ENCODE assay signal across 8 cellular contexts in genomic region chr6:48765352-48765961, GRCh38.
DNase-seq lines count a peak whose midpoint lies in the region; ATAC-seq, FAIRE-seq and TF ChIP-seq lines count a peak whose summit lies in the region.

No MANE protein-coding gene starts in this region.

- no peaks in the 10 kb centered on the region for H3K27me3 ChIP-seq in keratinocyte (ENCODE audit: control insufficient read depth, extremely low read depth, insufficient read depth, low read length)

- H4K20me1 ChIP-seq in keratinocyte (ENCODE audit: control insufficient read depth, extremely low read depth, insufficient read depth, low read length): no peaks in the 10 kb centered on the region

- no peaks in the 10 kb centered on the region for H3K9me1 ChIP-seq in keratinocyte (ENCODE audit: control insufficient read depth, extremely low read depth, insufficient read depth, low read length)

- peak; percentile 90 for FAIRE-seq in keratinocyte (lab: Jason Lieb, UNC)

- no peak overlapping the region for H2AFZ ChIP-seq in keratinocyte (ENCODE audit: control insufficient read depth, low read length)

- in situ Hi-C loops in ACHN (cut with HindIII; ENCODE audit: low pct_ligation_motif_present, low pct_unique_long_range_greater_than_20kb, low sequenced_read_pairs) (no loop called here), astrocyte of the spinal cord (cut with HindIII; ENCODE audit: low sequenced_read_pairs) (no loop called here)

- no peaks in the 10 kb centered on the region for H3K4me1 Mint-ChIP-seq in stimulated activated memory B cell treated with anti-CD40 and anti-IgM and Interleukin-4, amounts not matched to agents 10 μg/mL and 1 μg/mL and 100 μg/mL, for 72 hours

- no peaks in the 10 kb centered on the region for H3K9me3 ChIP-seq in keratinocyte (ENCODE audit: control insufficient read depth, low read depth, low read length)

- peaks cover 21% of the 10 kb centered on the region for H3K4me1 ChIP-seq in keratinocyte (ENCODE audit: control insufficient read depth, extremely low read depth, insufficient read depth, low read length)

- peak overlapping the region; percentile 53 for H3K4me2 ChIP-seq in keratinocyte (ENCODE audit: control insufficient read depth, extremely low read depth, insufficient read depth, low read depth, low read length)

- peak; percentile 64 for DNase-seq in ACHN
- DNase-seq in GM20000 (ENCODE audit: low spot score): peak; percentile 17
- peak; percentile 54 for DNase-seq in NCI-H226
- peak; percentile 78 for DNase-seq in astrocyte of the spinal cord (ENCODE audit: low read depth, low spot score)
- no peak for DNase-seq in keratinocyte (ENCODE audit: low read depth, low spot score)
- DNase-seq in stimulated activated naive CD8-positive, alpha-beta T cell treated with anti-CD3 and anti-CD28 coated beads, Interleukin-15, Interleukin-2, amounts not matched to agents 100 U/mL and 50 U/mL, for 24 hours: no peak

- H3K9ac ChIP-seq in keratinocyte (ENCODE audit: control insufficient read depth, extremely low read depth, insufficient read depth, low read length): peak overlapping the region; percentile 35

- H3K9me3 Mint-ChIP-seq in stimulated activated memory B cell treated with anti-CD40 and anti-IgM and Interleukin-4, amounts not matched to agents 10 μg/mL and 1 μg/mL and 100 μg/mL, for 72 hours: no peaks in the 10 kb centered on the region

- no peak overlapping the region for H3K4me3 Mint-ChIP-seq in stimulated activated memory B cell treated with anti-CD40 and anti-IgM and Interleukin-4, amounts not matched to agents 10 μg/mL and 1 μg/mL and 100 μg/mL, for 72 hours

- TF ChIP-seq CTCF in GM20000 (IDR thresholded peaks at IDR 0.05; ENCODE audit: extremely low read depth, missing control alignments): no peak
- TF ChIP-seq CTCF in astrocyte of the spinal cord (IDR thresholded peaks at IDR 0.05; ENCODE audit: low read depth, low read length): peak; percentile 64
- TF ChIP-seq CTCF in keratinocyte (optimal IDR thresholded peaks at IDR 0.05 in 1 of 3, IDR thresholded peaks at IDR 0.05 in 1 of 3, conservative IDR thresholded peaks at IDR 0.05 in 1 of 3; ENCODE audit: extremely low read depth in 1 of 3, insufficient read depth in 2 of 3, low read length in 3 of 3): peak; percentile 56 to 67 (median 60)

- H3K79me2 ChIP-seq in keratinocyte (ENCODE audit: control insufficient read depth, insufficient read depth, low read length): no peaks in the 10 kb centered on the region

- no peaks in the 10 kb centered on the region for H3K27me3 Mint-ChIP-seq in stimulated activated memory B cell treated with anti-CD40 and anti-IgM and Interleukin-4, amounts not matched to agents 10 μg/mL and 1 μg/mL and 100 μg/mL, for 72 hours

- H3K36me3 Mint-ChIP-seq in stimulated activated memory B cell treated with anti-CD40 and anti-IgM and Interleukin-4, amounts not matched to agents 10 μg/mL and 1 μg/mL and 100 μg/mL, for 72 hours: no peaks in the 10 kb centered on the region

- ATAC-seq in stimulated activated memory B cell treated with anti-CD40 and anti-IgM and Interleukin-4, amounts not matched to agents 10 μg/mL and 1 μg/mL and 100 μg/mL, for 72 hours: no peak
- ATAC-seq in stimulated activated naive CD8-positive, alpha-beta T cell treated with anti-CD3 and anti-CD28 coated beads, Interleukin-15, Interleukin-2, amounts not matched to agents 100 U/mL and 50 U/mL, for 24 hours: no peak
- no peak for ATAC-seq in HG03025 (IDR thresholded peaks at IDR 0.05; ENCODE audit: low FRiP score, unreplicated experiment)

- H3K27ac Mint-ChIP-seq in stimulated activated memory B cell treated with anti-CD40 and anti-IgM and Interleukin-4, amounts not matched to agents 10 μg/mL and 1 μg/mL and 100 μg/mL, for 72 hours: no peak overlapping the region

- no peaks in the 10 kb centered on the region for H3K36me3 ChIP-seq in keratinocyte (ENCODE audit: control insufficient read depth in 2 of 2, extremely low read depth in 1 of 2, insufficient read depth in 2 of 2, low read length in 2 of 2)

- dilution Hi-C loops in keratinocyte (cut with MboI; ENCODE audit: extremely low pct_ligation_motif_present, low sequenced_read_pairs): no loop called here

- peak overlapping the region; percentile 59 for H3K27ac ChIP-seq in keratinocyte (ENCODE audit: control insufficient read depth, insufficient read depth, low read length)

- H3K4me3 ChIP-seq in astrocyte of the spinal cord (ENCODE audit: low read depth, low read length) (no peak overlapping the region), keratinocyte (ENCODE audit: control insufficient read depth in 2 of 3, extremely low read depth in 1 of 3, insufficient read depth in 2 of 3, low read depth in 1 of 3, low read length in 3 of 3) (no peak overlapping the region)

Comparison
In these comparisons a context has a peak if more than half of its experiments do, and no peak if none do; other contexts are left out.
1. DNase-seq: peak in ACHN (single experiment), GM20000 (single experiment), NCI-H226 (single experiment) and astrocyte of the spinal cord (single experiment); none in keratinocyte (single experiment) and stimulated activated naive CD8-positive, alpha-beta T cell treated with anti-CD3 and anti-CD28 coated beads, Interleukin-15, Interleukin-2, amounts not matched to agents 100 U/mL and 50 U/mL, for 24 hours (single experiment).